ENCODE assay signal across 23 cellular contexts in the genomic region with DNA sequence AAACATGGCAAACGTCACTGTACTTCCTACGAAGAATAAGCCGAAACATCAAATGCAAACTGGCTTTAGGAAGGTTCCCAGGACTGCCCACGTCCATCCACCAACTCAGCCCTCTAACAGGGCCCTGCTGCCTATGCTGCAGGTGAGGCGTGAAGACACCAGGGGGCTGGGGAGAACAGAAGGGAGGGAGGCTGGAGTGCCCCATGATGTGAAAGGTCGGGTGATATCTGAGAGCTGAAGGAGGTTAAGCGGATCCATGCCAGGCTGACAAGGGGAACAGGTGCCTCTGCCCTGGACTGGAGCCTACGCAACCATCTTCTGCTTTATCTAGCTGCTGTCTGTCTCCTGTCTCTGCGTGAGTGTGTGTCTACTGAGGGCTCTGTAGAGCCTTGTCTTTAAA. TPM values are rescaled to one million over a fixed set of nuclear protein-coding genes. Genes with fewer than 3 reads are reported as not detected.
DNase-seq lines count a peak whose midpoint lies in the region; ATAC-seq, FAIRE-seq and TF ChIP-seq lines count a peak whose summit lies in the region.
"Had no signal": no experiment of that assay in that cellular context is flagged by ENCODE, and none has a peak within 500 bp of the region (broad histone marks: within the 10 kb centered on the region; RNA-seq: fewer than 3 reads in every experiment).

No MANE protein-coding gene starts in this region.

- FAIRE-seq in K562 (lab: Jason Lieb, UNC), result no peak
- FAIRE-seq: GM18507 had no signal

- TF ChIP-seq RAD21 in K562 (CRISPR knock-in tag; conservative IDR thresholded peaks at IDR 0.05 in 1 of 2, IDR thresholded peaks at IDR 0.05 in 1 of 2), result no peak

- no peak for TF ChIP-seq POLR2A in K562 (conservative IDR thresholded peaks at IDR 0.05)

- H2AFZ ChIP-seq in K562 (ENCODE audit: low read depth, low read length) (no peak overlapping the region), parathyroid adenoma (peak overlapping the region; percentile 41)

- peak; percentile 34 for DNase-seq in NCI-H1105 treated with DMSO at 0.1 percent for 48 hours (lab: John Stamatoyannopoulos, UW)
- DNase-seq in NCI-H1105 (lab: John Stamatoyannopoulos, UW), result no peak
- peak; percentile 11 for DNase-seq in NCI-H2107 treated with DMSO at 0.1 percent for 48 hours (lab: John Stamatoyannopoulos, UW; ENCODE audit: unreplicated experiment)
- no peak for DNase-seq in K562 (ENCODE audit: extremely low read depth in 1 of 4, low spot score in 3 of 4)
- DNase-seq in A673 (ENCODE audit: low spot score), result no peak
- DNase-seq in NCI-H446 treated with DMSO at 0.1 percent for 48 hours (lab: John Stamatoyannopoulos, UW), result no peak
- DNase-seq in NCI-H524 (lab: John Stamatoyannopoulos, UW), result no peak
- DNase-seq: 8988T; activated CD4-positive, alpha-beta T cell treated with anti-CD3 and anti-CD28 coated beads for 48 hours; activated CD8-positive, alpha-beta memory T cell treated with anti-CD3 and anti-CD28 coated beads, Interleukin-2, amount 50 U/mL, for 4 hours; activated gamma-delta T cell treated with Interleukin-2 at 50 U/mL for 16 hours; NCI-H2171; retina had no signal

- H3K4me2 ChIP-seq in K562 (ENCODE audit: insufficient read depth, low read length) (no peak overlapping the region), parathyroid adenoma (ENCODE audit: low read length) (no peak overlapping the region)

- H3K4me3 ChIP-seq in K562 (no peak overlapping the region), parathyroid adenoma (ENCODE audit: low read depth, low read length) (no peak overlapping the region), A673 (ENCODE audit: low read depth, low read length, poor library complexity, severe bottlenecking) (no peak overlapping the region)
- H3K4me3 ChIP-seq: BLaER1 treated with 17β-estradiol and CSF1 and Interleukin-3, amounts not matched to agents 10 nM and 100 nM; mucosa of descending colon; thoracic aorta had no signal

- H3K4me1 ChIP-seq in K562 (replicated peaks in 1 of 2; ENCODE audit: control insufficient read depth in 2 of 2, insufficient read depth in 2 of 2, low read length in 2 of 2) (peaks cover 2 to 6% of the 10 kb centered on the region in 2 experiments; a peak in 4 of 5 replicates), parathyroid adenoma (peaks cover 9% of the 10 kb centered on the region), A673 (ENCODE audit: insufficient read depth, low read length, poor library complexity, severe bottlenecking) (peaks cover 7% of the 10 kb centered on the region)

- no peaks in the 10 kb centered on the region for H3K9me3 ChIP-seq in K562 (replicated peaks; ENCODE audit: control insufficient read depth, insufficient read depth, low read depth, low read length)
- no peaks in the 10 kb centered on the region for H3K9me3 ChIP-seq in parathyroid adenoma (ENCODE audit: control insufficient read depth, low read length)
- no peaks in the 10 kb centered on the region for H3K9me3 ChIP-seq in A673 (ENCODE audit: low read depth, low read length, poor library complexity, severe bottlenecking)
- H3K9me3 ChIP-seq: BLaER1 treated with 17β-estradiol and CSF1 and Interleukin-3, amounts not matched to agents 10 nM and 100 nM; mucosa of descending colon; neutrophil; thoracic aorta had no signal

- POLR2A ChIA-PET in K562 (lab: Yijun Ruan, JAX), result interaction anchor here (0.5 to 1.5 kb wide), 5 partner anchors 10 to 733 kb away, joined by 3 to 5 read pairs (median 4); no protein-coding TSS in a partner anchor
- POLR2A ChIA-PET in A673 (lab: Charles Lee; ENCODE audit: low non-redundant PET), result no interaction called here

- in situ Hi-C loops in K562 (cut with MboI), result no loop called here

- H3K36me3 ChIP-seq in K562 (ENCODE audit: control insufficient read depth, insufficient read depth, low read length) (no peaks in the 10 kb centered on the region), parathyroid adenoma (ENCODE audit: control insufficient read depth, insufficient read depth, low read length) (no peaks in the 10 kb centered on the region), A673 (ENCODE audit: insufficient read depth, low read length, poor library complexity, severe bottlenecking) (no peaks in the 10 kb centered on the region)
- H3K36me3 ChIP-seq: neutrophil, thoracic aorta had no signal

- H3K27me3 ChIP-seq in K562 (ENCODE audit: control insufficient read depth in 2 of 2, insufficient read depth in 2 of 2, low read length in 2 of 2), result peaks cover 68 to 73% of the 10 kb centered on the region in 2 experiments
- H3K27me3 ChIP-seq in parathyroid adenoma (ENCODE audit: control insufficient read depth, insufficient read depth, low read length), result no peaks in the 10 kb centered on the region
- no peaks in the 10 kb centered on the region for H3K27me3 ChIP-seq in A673 (replicated peaks; ENCODE audit: insufficient read depth, low read depth, low read length, poor library complexity)
- H3K27me3 ChIP-seq: BLaER1 treated with 17β-estradiol and CSF1 and Interleukin-3, amounts not matched to agents 10 nM and 100 nM; neutrophil had no signal

- ATAC-seq in K562, result peak; percentile 68
- ATAC-seq: left colon, mucosa of descending colon had no signal

- peak in 2 of 3 experiments; percentile 26 to 34; a peak in 1 of 6 replicates for TF ChIP-seq CTCF in K562 (IDR thresholded peaks at IDR 0.05 in 2 of 3, conservative IDR thresholded peaks at IDR 0.05 in 1 of 3; ENCODE audit: insufficient read depth in 2 of 3, low read depth in 1 of 3, low read length in 3 of 3)
- TF ChIP-seq CTCF in parathyroid adenoma (IDR thresholded peaks at IDR 0.05), result no peak
- no peak for TF ChIP-seq CTCF in A673 (conservative IDR thresholded peaks at IDR 0.05; ENCODE audit: low read depth, low read length)

- H3K9me1 ChIP-seq in K562 (ENCODE audit: control insufficient read depth, insufficient read depth, low read length), result no peaks in the 10 kb centered on the region

- H3K27ac ChIP-seq in K562 (ENCODE audit: extremely low read depth, low read depth, low read length) (no peak overlapping the region), parathyroid adenoma (no peak overlapping the region), A673 (ENCODE audit: low read depth, low read length, poor library complexity, severe bottlenecking) (no peak overlapping the region)
- H3K27ac ChIP-seq: BLaER1 treated with 17β-estradiol and CSF1 and Interleukin-3, amounts not matched to agents 10 nM and 100 nM; neutrophil; thoracic aorta had no signal

- TF ChIP-seq EP300 in K562 (IDR thresholded peaks at IDR 0.05; ENCODE audit: low read length), result no peak

- WGBS in K562 (ENCODE audit: insufficient coverage, low coverage, missing lambda C conversion rate), result 7% methylated on average over 9 of the region's 9 CpGs

- H3K9ac ChIP-seq in K562 (ENCODE audit: insufficient read depth in 1 of 2, low read depth in 2 of 2, low read length in 2 of 2) (no peak overlapping the region), parathyroid adenoma (no peak overlapping the region)
- H3K9ac ChIP-seq: BLaER1 treated with 17β-estradiol and CSF1 and Interleukin-3, amounts not matched to agents 10 nM and 100 nM had no signal

- BruUV-seq in K562 (replicated peaks; lab: Mats Ljungman, UMichigan) (no TSS peak), A673 (replicated peaks; lab: Mats Ljungman, UMichigan) (no TSS peak)

- CTCF ChIA-PET in K562 (lab: Yijun Ruan, JAX; ENCODE audit: low intra/inter-chr PET ratio) (no interaction called here), A673 (lab: Charles Lee) (no interaction called here)

- H4K20me1 ChIP-seq in K562 (replicated peaks; ENCODE audit: control insufficient read depth, insufficient read depth, low read length), result no peaks in the 10 kb centered on the region
- H4K20me1 ChIP-seq: BLaER1 treated with 17β-estradiol and CSF1 and Interleukin-3, amounts not matched to agents 10 nM and 100 nM had no signal

- intact Hi-C loops in K562 (cut with micrococcal nuclease) (no loop called here), A673 (cut with micrococcal nuclease; ENCODE audit: unreplicated experiment) (no loop called here)

- H3K79me2 ChIP-seq in K562 (ENCODE audit: control insufficient read depth, insufficient read depth, low read length) (no peaks in the 10 kb centered on the region), parathyroid adenoma (no peaks in the 10 kb centered on the region)

RNA-seq across cellular contexts. Expression of a gene that starts 40.2 kb away (rescaled TPM):
- total RNA-seq in K562 (2011; cell fraction: chromatin; rRNA removed; ENCODE audit: low replicate concordance), result not detected in 2 replicates
- not detected in 2 replicates for total RNA-seq in K562 (2011; cell fraction: nucleolus; rRNA removed)
- total RNA-seq in K562 (2011; cell fraction: nucleoplasm; rRNA removed), result not detected in 2 replicates
- total RNA-seq in K562 (2014; rRNA removed) (not detected in 2 replicates), K562 (2014; rRNA removed; fragmentation: Illumina TruSeq; extraction: Trizol) (not detected in 2 replicates), K562 (2015; rRNA removed; fragmentation: Illumina TruSeq; extraction: Trizol) (not detected in 2 replicates), K562 (2021) (not detected in 2 replicates), A673 (2021) (not detected in 2 replicates)
- polyA plus RNA-seq in K562 (2011; rRNA removed) (not detected in 2 replicates), K562 (2014; fragmentation: Illumina TruSeq; extraction: Trizol) (not detected in 2 replicates), K562 (2014; fragmentation: Nextera tagmentation; extraction: Ambion mirVana) (under 1 TPM in 1 of 2 experiments, not detected in 1; 0.03 TPM), K562 (2014; rRNA removed) (not detected in 2 replicates)
- polyA plus RNA-seq in K562 (2011; cell fraction: cytosol; rRNA removed), result not detected in 2 replicates
- polyA plus RNA-seq in K562 (2011; cell fraction: nucleus; rRNA removed), result not detected in 2 replicates
- not detected in 2 replicates for polyA plus RNA-seq in K562 (2012)
- polyA minus RNA-seq in K562 (2011; rRNA and poly(A)+ RNA removed), result not detected in 2 replicates
- not detected in 2 replicates for polyA minus RNA-seq in K562 (2011; cell fraction: cytosol; rRNA and poly(A)+ RNA removed)
- polyA minus RNA-seq in K562 (2011; cell fraction: nucleus; rRNA and poly(A)+ RNA removed), result not detected in 2 replicates
- total RNA-seq: left colon, mucosa of descending colon, thoracic aorta had no signal

RNA-seq across cellular contexts. Expression of a gene that starts 40.4 kb away (rescaled TPM):
- total RNA-seq in K562 (2011; cell fraction: chromatin; rRNA removed; ENCODE audit: low replicate concordance), result not detected in 2 replicates
- not detected in 2 replicates for total RNA-seq in K562 (2011; cell fraction: nucleolus; rRNA removed)
- not detected in 2 replicates for total RNA-seq in K562 (2011; cell fraction: nucleoplasm; rRNA removed)
- total RNA-seq in K562 (2014; rRNA removed), result not detected in 2 replicates
- not detected in 2 replicates for total RNA-seq in K562 (2014; rRNA removed; fragmentation: Illumina TruSeq; extraction: Trizol)
- not detected in 2 replicates for total RNA-seq in K562 (2015; rRNA removed; fragmentation: Illumina TruSeq; extraction: Trizol)
- not detected in 2 replicates for total RNA-seq in K562 (2021)
- not detected in 2 replicates for polyA plus RNA-seq in K562 (2011; rRNA removed)
- polyA plus RNA-seq in K562 (2011; cell fraction: cytosol; rRNA removed), result not detected in 2 replicates
- polyA plus RNA-seq in K562 (2011; cell fraction: nucleus; rRNA removed), result not detected in 2 replicates
- not detected in 2 replicates for polyA plus RNA-seq in K562 (2012)
- polyA plus RNA-seq in K562 (2014; fragmentation: Illumina TruSeq; extraction: Trizol), result not detected in 2 replicates
- polyA plus RNA-seq in K562 (2014; fragmentation: Nextera tagmentation; extraction: Ambion mirVana), result not detected
- polyA plus RNA-seq in K562 (2014; rRNA removed), result not detected in 2 replicates
- polyA minus RNA-seq in K562 (2011; rRNA and poly(A)+ RNA removed), result not detected in 2 replicates
- not detected in 2 replicates for polyA minus RNA-seq in K562 (2011; cell fraction: cytosol; rRNA and poly(A)+ RNA removed)
- not detected in 2 replicates for polyA minus RNA-seq in K562 (2011; cell fraction: nucleus; rRNA and poly(A)+ RNA removed)
- not detected in 2 replicates for total RNA-seq in A673 (2021)
- total RNA-seq: cerebellum, H4, left colon, M059J, mucosa of descending colon, thoracic aorta had no signal

Comparison
In these comparisons a context has a peak if more than half of its experiments do, and no peak if none do; other contexts are left out.
1. DNase-seq: peak in NCI-H1105 treated with DMSO at 0.1 percent for 48 hours (single experiment) and NCI-H2107 treated with DMSO at 0.1 percent for 48 hours (single experiment); none in NCI-H1105 (single experiment), K562 (0 of 4), A673 (single experiment), NCI-H446 treated with DMSO at 0.1 percent for 48 hours (single experiment) and NCI-H524 (0 of 2).
2. CTCF ChIP-seq: peak in K562 (2 of 3); none in parathyroid adenoma (single experiment) and A673 (single experiment).